ENCODE assay signal across 8 cellular contexts in the genomic region with DNA sequence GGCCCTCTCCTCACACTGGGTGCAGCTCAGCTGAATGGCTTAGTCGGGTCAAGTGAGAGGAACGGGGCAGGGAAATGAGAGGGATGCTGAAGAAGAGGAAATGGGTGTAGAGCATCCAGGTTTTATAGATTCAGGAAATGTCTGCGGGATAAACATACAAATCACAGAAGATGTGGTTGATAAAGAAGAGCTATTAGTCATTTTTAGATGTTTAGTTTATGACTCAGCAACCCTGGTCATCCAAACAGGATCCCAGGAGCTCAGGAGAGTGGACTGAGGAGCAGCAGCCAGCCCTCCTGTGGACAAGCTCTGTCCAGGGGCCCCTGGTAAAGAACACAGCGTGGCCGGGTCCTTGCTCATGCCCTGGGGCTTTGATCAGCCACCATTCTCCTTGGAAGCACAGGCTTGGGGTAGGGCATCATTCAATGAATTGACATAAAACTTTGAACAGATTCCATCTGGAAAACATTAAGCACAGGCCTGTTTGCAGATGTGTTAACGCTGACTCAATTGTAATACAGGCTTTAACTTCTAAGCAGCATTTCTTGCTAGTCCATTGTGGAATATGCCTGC.
DNase-seq lines count a peak whose midpoint lies in the region; ATAC-seq, FAIRE-seq and TF ChIP-seq lines count a peak whose summit lies in the region.
"Had no signal": no experiment of that assay in that cellular context is flagged by ENCODE, and none has a peak within 500 bp of the region (broad histone marks: within the 10 kb centered on the region; RNA-seq: fewer than 3 reads in every experiment).

No MANE protein-coding gene starts in this region.

- no peak overlapping the region for H2AFZ ChIP-seq in smooth muscle cell (ENCODE audit: low read depth)

- peak; percentile 94 for FAIRE-seq in H54 (lab: Jason Lieb, UNC)

- H3K9me3 ChIP-seq in smooth muscle cell (replicated peaks; ENCODE audit: low read depth): no peaks in the 10 kb centered on the region

- no peaks in the 10 kb centered on the region for H4K20me1 ChIP-seq in smooth muscle cell (ENCODE audit: low read depth)

- H3K36me3 ChIP-seq in smooth muscle cell (ENCODE audit: low read depth): no peaks in the 10 kb centered on the region

- H3K27me3 ChIP-seq in smooth muscle cell (ENCODE audit: low read depth): no peaks in the 10 kb centered on the region

- ATAC-seq in HG03521 (IDR thresholded peaks at IDR 0.05; ENCODE audit: unreplicated experiment) (no peak), GM21723 (IDR thresholded peaks at IDR 0.05; ENCODE audit: unreplicated experiment) (no peak)

- peaks cover 6% of the 10 kb centered on the region for H3K79me2 ChIP-seq in smooth muscle cell (ENCODE audit: low read depth)

- TF ChIP-seq CTCF in smooth muscle cell (IDR thresholded peaks at IDR 0.05; ENCODE audit: borderline replicate concordance, insufficient read depth, poor library complexity, severe bottlenecking): no peak

- peaks cover 35% of the 10 kb centered on the region for H3F3A ChIP-seq in smooth muscle cell (ENCODE audit: low read depth)

- peak; percentile 94 for DNase-seq in H54 (ENCODE audit: insufficient read length, low spot score)
- DNase-seq in SW480 (ENCODE audit: low spot score): peak; percentile 95
- DNase-seq in fibroblast of the conjunctiva (ENCODE audit: low read depth): peak; percentile 88
- DNase-seq in smooth muscle cell (lab: John Stamatoyannopoulos, UW; ENCODE audit: unreplicated experiment): peak; percentile 26
- DNase-seq in activated T-cell treated with anti-CD3 and anti-CD28 coated beads for 4 hours: no peak

- peak overlapping the region; percentile 65 for H3K4me2 ChIP-seq in smooth muscle cell
- H3K4me2 ChIP-seq: KMS-11 had no signal

- H3K4me3 ChIP-seq in smooth muscle cell: no peak overlapping the region

- no peak for TF ChIP-seq POLR2A in H54 (IDR thresholded peaks at IDR 0.05; ENCODE audit: low read depth, low read length)

- H3K4me1 ChIP-seq in smooth muscle cell (ENCODE audit: low read depth): peaks cover 10% of the 10 kb centered on the region

- H3K9ac ChIP-seq in smooth muscle cell (ENCODE audit: low read depth): peak overlapping the region; percentile 66
- H3K9ac ChIP-seq: KMS-11 had no signal

- WGBS in smooth muscle cell (ENCODE audit: low lambda C conversion rate): 9% methylated on average over 6 of the region's 6 CpGs

- H3K27ac ChIP-seq in smooth muscle cell (ENCODE audit: low read depth): peak overlapping the region; percentile 92
- H3K27ac ChIP-seq: KMS-11 had no signal
